In the genomic region with DNA sequence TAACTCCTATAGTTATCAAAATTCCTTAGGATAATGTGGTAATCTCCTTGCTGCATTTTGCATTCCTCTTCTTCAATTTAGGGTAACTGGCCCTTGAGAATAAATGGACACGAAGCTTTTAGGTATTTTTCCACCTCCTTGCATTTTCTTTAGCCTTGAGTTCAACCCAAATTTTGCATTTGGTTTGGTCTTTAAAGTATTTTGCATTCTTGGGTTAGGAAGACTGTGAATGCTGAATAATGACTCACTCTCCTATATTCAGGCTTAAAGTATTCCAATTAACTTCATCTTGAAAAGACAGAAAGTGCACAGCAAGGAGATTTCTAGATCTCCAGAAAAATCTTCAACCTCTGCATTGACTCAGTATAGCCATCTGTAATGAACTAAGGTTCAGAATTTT, we compare ENCODE assay signal across 14 cellular contexts. TPM values are rescaled to one million over a fixed set of nuclear protein-coding genes. Genes with fewer than 3 reads are reported as not detected.
"Had no signal": no experiment of that assay in that cellular context is flagged by ENCODE, and none has a peak within 500 bp of the region (broad histone marks: within the 10 kb centered on the region; RNA-seq: fewer than 3 reads in every experiment).

No MANE protein-coding gene starts in this region.

- ATAC-seq: left lobe of liver; psoas muscle; stimulated activated naive CD8-positive, alpha-beta T cell treated with anti-CD3 and anti-CD28 coated beads, Interleukin-15, Interleukin-2, amounts not matched to agents 100 U/mL and 50 U/mL, for 24 hours had no signal

- H3K4me3 ChIP-seq: psoas muscle, upper lobe of left lung had no signal

- DNase-seq: activated CD4-positive, alpha-beta T cell treated with anti-CD3 and anti-CD28 coated beads, Interleukin-2, amount 10 ng/mL, durations not matched to agents 7 days and 5 days; activated CD4-positive, CD25-positive, alpha-beta regulatory T cell; activated naive CD4-positive, alpha-beta T cell treated with anti-CD3 and anti-CD28 coated beads, Interleukin-2, amount 10 ng/mL, durations not matched to agents 7 days and 5 days; activated T-cell treated with anti-CD3 and anti-CD28 coated beads for 4 hours; cerebellar nuclear complex; dermis blood vessel endothelial cell; head of caudate nucleus; psoas muscle; stimulated activated CD4-positive, alpha-beta T cell treated with anti-CD3 and anti-CD28 coated beads, Interleukin-2, amount 100 ng/mL, for 48 hours; stimulated activated naive CD8-positive, alpha-beta T cell treated with anti-CD3 and anti-CD28 coated beads, Interleukin-15, Interleukin-2, amounts not matched to agents 100 U/mL and 50 U/mL, for 24 hours; upper lobe of left lung had no signal

RNA-seq across cellular contexts. Expression of gene TFPI2, which starts 47.3 kb away (rescaled TPM):
- total RNA-seq: activated CD4-positive, alpha-beta T cell treated with anti-CD3 and anti-CD28 coated beads, Interleukin-2, amount 10 ng/mL, durations not matched to agents 7 days and 5 days; activated CD8-positive, alpha-beta memory T cell treated with anti-CD3 and anti-CD28 coated beads for 36 hours; activated T-helper 2 cell treated with anti-CD3 and anti-CD28 coated beads, Interferon-gamma antibody, Interleukin-2, Interleukin-4, amounts not matched to agents 10 μg/mL and 5 μg/mL and 100 μg/mL, durations not matched to agents 14 hours and 24 hours and 36 hours had no signal
